Comparison of ENCODE assay signal across 8 cellular contexts in genomic region chr4:71229477-71230257, GRCh38.
DNase-seq lines count a peak whose midpoint lies in the region; ATAC-seq, FAIRE-seq and TF ChIP-seq lines count a peak whose summit lies in the region.

No MANE protein-coding gene starts in this region.

- 11% methylated on average over 9 of the region's 9 CpGs for WGBS in right cardiac atrium
- WGBS in small intestine, 3 donors: 13 to 23% (median 19%) methylated on average over 9 of the region's 9 CpGs

- H3K9me3 Mint-ChIP-seq in activated naive CD4-positive, alpha-beta T cell treated with anti-CD3 and anti-CD28 coated beads for 36 hours: no peaks in the 10 kb centered on the region

- no peak overlapping the region for H3K9ac ChIP-seq in KMS-11

- no peak overlapping the region for H3K27ac Mint-ChIP-seq in activated naive CD4-positive, alpha-beta T cell treated with anti-CD3 and anti-CD28 coated beads for 36 hours

- no peaks in the 10 kb centered on the region for H3K4me1 Mint-ChIP-seq in activated naive CD4-positive, alpha-beta T cell treated with anti-CD3 and anti-CD28 coated beads for 36 hours (ENCODE audit: low read depth)

- H2AFZ ChIP-seq in KMS-11 (ENCODE audit: low read depth): no peak overlapping the region

- H3K4me1 ChIP-seq in KMS-11 (ENCODE audit: low read depth, poor library complexity, severe bottlenecking): peaks cover 19% of the 10 kb centered on the region
- H3K4me1 ChIP-seq in right cardiac atrium (ENCODE audit: control insufficient read depth, insufficient read depth, low read length): peaks cover 4% of the 10 kb centered on the region
- H3K4me1 ChIP-seq in small intestine (ENCODE audit: control insufficient read depth in 2 of 2, insufficient read depth in 1 of 2, low read depth in 1 of 2, low read length in 1 of 2): peaks cover 4 to 5% of the 10 kb centered on the region in 2 donors

- H3K27ac ChIP-seq in KMS-11: no peak overlapping the region
- no peak overlapping the region for H3K27ac ChIP-seq in right cardiac atrium (ENCODE audit: low read length)
- H3K27ac ChIP-seq in small intestine (ENCODE audit: low read depth in 1 of 2, low read length in 1 of 2): no peak overlapping the region

- peak; percentile 10 for DNase-seq in activated naive CD4-positive, alpha-beta T cell treated with anti-CD3 and anti-CD28 coated beads for 36 hours
- no peak for DNase-seq in activated naive CD4-positive, alpha-beta T cell treated with anti-CD3 and anti-CD28 coated beads, Interleukin-2, amount 50 U/mL, for 16 hours
- DNase-seq in anterior cingulate cortex (lab: John Stamatoyannopoulos, UW): peak in 46 of 58 donors; percentile 2 to 82 (median 22)
- peak in 2 of 3 donors; percentile 47 to 54 for DNase-seq in right cardiac atrium
- peak; percentile 63 for DNase-seq in small intestine
- DNase-seq in stimulated activated CD4-positive, alpha-beta T cell treated with anti-CD3 and anti-CD28 coated beads, Interleukin-4, amount 100 ng/mL, for 24 hours: no peak

- TF ChIP-seq CTCF in KMS-11 (conservative IDR thresholded peaks at IDR 0.05; ENCODE audit: low read depth, low read length): peak; percentile 83

- H3K9me3 ChIP-seq in right cardiac atrium (ENCODE audit: control insufficient read depth, low read length) (no peaks in the 10 kb centered on the region), small intestine (ENCODE audit: control insufficient read depth, low read depth) (no peaks in the 10 kb centered on the region)

- no peaks in the 10 kb centered on the region for H3K36me3 ChIP-seq in KMS-11 (ENCODE audit: insufficient read depth)
- H3K36me3 ChIP-seq in small intestine (ENCODE audit: control insufficient read depth in 2 of 2, insufficient read depth in 2 of 2, low read length in 2 of 2): no peaks in the 10 kb centered on the region

- no peaks in the 10 kb centered on the region for H4K20me1 ChIP-seq in KMS-11 (ENCODE audit: insufficient read depth)

- no peaks in the 10 kb centered on the region for H3K79me2 ChIP-seq in KMS-11 (ENCODE audit: insufficient read depth, low read depth)

- H3K4me2 ChIP-seq in KMS-11: peak overlapping the region; percentile 42; the same call in 1 of the 2 replicates

- intact Hi-C loops in activated naive CD4-positive, alpha-beta T cell treated with anti-CD3 and anti-CD28 coated beads for 36 hours (cut with micrococcal nuclease): loop anchor here (1.0 to 10.0 kb wide), 2 partner anchors 325 to 484 kb away; no protein-coding TSS in a partner anchor
- intact Hi-C loops in right cardiac atrium (cut with DNase I): loop anchor here in 1 of 4 donors (5.0 kb wide), 1 partner anchor 42 kb away; no protein-coding TSS in a partner anchor

- H3K4me3 ChIP-seq in KMS-11 (IDR thresholded peaks at IDR 0.05; ENCODE audit: insufficient read depth, low read depth, low read length) (no peak overlapping the region), right cardiac atrium (ENCODE audit: low read length) (no peak overlapping the region), small intestine (ENCODE audit: low read depth in 1 of 2, low read length in 2 of 2) (no peak overlapping the region)

- no peak overlapping the region for H3K4me3 Mint-ChIP-seq in activated naive CD4-positive, alpha-beta T cell treated with anti-CD3 and anti-CD28 coated beads for 36 hours

- peak; percentile 59 to 68 for ATAC-seq in right cardiac atrium
- no peak for ATAC-seq in GM19023 (IDR thresholded peaks at IDR 0.05; ENCODE audit: unreplicated experiment)

- H3K36me3 Mint-ChIP-seq in activated naive CD4-positive, alpha-beta T cell treated with anti-CD3 and anti-CD28 coated beads for 36 hours (ENCODE audit: low read depth): no peaks in the 10 kb centered on the region

- peaks cover 7% of the 10 kb centered on the region for H3K27me3 Mint-ChIP-seq in activated naive CD4-positive, alpha-beta T cell treated with anti-CD3 and anti-CD28 coated beads for 36 hours (ENCODE audit: low read depth)

- CTCF ChIA-PET in activated naive CD4-positive, alpha-beta T cell treated with anti-CD3 and anti-CD28 coated beads for 36 hours (lab: Charles Lee): interaction anchor here (0.6 to 1.1 kb wide), 8 partner anchors 8 to 480 kb away, joined by 3 to 8 read pairs (median 4); no protein-coding TSS in a partner anchor

- FAIRE-seq in small intestine (lab: Jason Lieb, UNC): no peak

- H3K27me3 ChIP-seq in KMS-11 (ENCODE audit: insufficient read depth, low read depth) (no peaks in the 10 kb centered on the region), right cardiac atrium (ENCODE audit: control insufficient read depth, insufficient read depth) (no peaks in the 10 kb centered on the region), small intestine (ENCODE audit: control insufficient read depth in 2 of 2, insufficient read depth in 2 of 2, low read length in 2 of 2) (peaks cover 0 to 2% of the 10 kb centered on the region in 2 donors)

Comparison
In these comparisons a context has a peak if more than half of its experiments do, and no peak if none do; other contexts are left out.
1. DNase-seq: peak in activated naive CD4-positive, alpha-beta T cell treated with anti-CD3 and anti-CD28 coated beads for 36 hours (single experiment), anterior cingulate cortex (46 of 58), right cardiac atrium (2 of 3) and small intestine (single experiment); none in activated naive CD4-positive, alpha-beta T cell treated with anti-CD3 and anti-CD28 coated beads, Interleukin-2, amount 50 U/mL, for 16 hours (single experiment) and stimulated activated CD4-positive, alpha-beta T cell treated with anti-CD3 and anti-CD28 coated beads, Interleukin-4, amount 100 ng/mL, for 24 hours (single experiment).